10 cellular contexts compared by ENCODE assay signal in genomic region chr2:104658149-104658839, GRCh38.
DNase-seq lines count a peak whose midpoint lies in the region; ATAC-seq and TF ChIP-seq lines count a peak whose summit lies in the region.
"Had no signal": no experiment of that assay in that cellular context is flagged by ENCODE, and none has a peak within 500 bp of the region (broad histone marks: within the 10 kb centered on the region; RNA-seq: fewer than 3 reads in every experiment).

No MANE protein-coding gene starts in this region.

- POLR2A ChIA-PET in activated CD8-positive, alpha-beta T cell treated with anti-CD3 and anti-CD28 coated beads, Interleukin-2, amount 10 ng/mL, durations not matched to agents 7 days and 5 days (lab: Charles Lee): no interaction called here

- peak overlapping the region; percentile 20 for H3K4me3 Mint-ChIP-seq in activated CD8-positive, alpha-beta T cell treated with anti-CD3 and anti-CD28 coated beads, Interleukin-2, amount 10 ng/mL, durations not matched to agents 7 days and 5 days

- no peaks in the 10 kb centered on the region for H3K27me3 ChIP-seq in iPS DF 6.9 (ENCODE audit: control insufficient read depth, insufficient read depth, low read length)
- H3K27me3 ChIP-seq in smooth muscle cell (ENCODE audit: low read depth): peaks cover 48% of the 10 kb centered on the region

- no peaks in the 10 kb centered on the region for H3K36me3 Mint-ChIP-seq in activated CD8-positive, alpha-beta T cell treated with anti-CD3 and anti-CD28 coated beads, Interleukin-2, amount 10 ng/mL, durations not matched to agents 7 days and 5 days (ENCODE audit: low read depth)

- WGBS in iPS DF 6.9 (ENCODE audit: insufficient coverage, insufficient read length): no CpG with 5 or more reads among the region's 19 CpGs
- WGBS in smooth muscle cell (ENCODE audit: low lambda C conversion rate): 44% methylated on average over 19 of the region's 19 CpGs

- H3K9ac ChIP-seq in smooth muscle cell (ENCODE audit: low read depth): no peak overlapping the region

- H2AFZ ChIP-seq in smooth muscle cell (ENCODE audit: low read depth): peak overlapping the region; percentile 71

- peak; percentile 39 for DNase-seq in activated CD8-positive, alpha-beta T cell treated with anti-CD3 and anti-CD28 coated beads, Interleukin-2, amount 10 ng/mL, durations not matched to agents 7 days and 5 days
- DNase-seq in iPS DF 6.9 (ENCODE audit: low read depth, low spot score) (peak; percentile 37), smooth muscle cell (lab: John Stamatoyannopoulos, UW; ENCODE audit: unreplicated experiment) (no peak), NCI-H187 (lab: John Stamatoyannopoulos, UW) (no peak), T1000 (lab: John Stamatoyannopoulos, UW) (no peak)
- DNase-seq: activated effector memory CD4-positive, alpha-beta T cell treated with Interleukin-2 at 50 U/mL for 16 hours; stimulated activated naive CD4-positive, alpha-beta T cell treated with Interleukin-2 at 50 U/mL for 16 hours had no signal

- H3K27ac ChIP-seq in iPS DF 6.9 (ENCODE audit: low read length): no peak overlapping the region
- H3K27ac ChIP-seq in smooth muscle cell (ENCODE audit: low read depth): no peak overlapping the region

- CTCF ChIA-PET in activated CD8-positive, alpha-beta T cell treated with anti-CD3 and anti-CD28 coated beads, Interleukin-2, amount 10 ng/mL, durations not matched to agents 7 days and 5 days (lab: Charles Lee): no interaction called here

- no peaks in the 10 kb centered on the region for H3K9me3 Mint-ChIP-seq in activated CD8-positive, alpha-beta T cell treated with anti-CD3 and anti-CD28 coated beads, Interleukin-2, amount 10 ng/mL, durations not matched to agents 7 days and 5 days (ENCODE audit: insufficient read depth)

- peak overlapping the region; percentile 87 for H3K4me2 ChIP-seq in smooth muscle cell

- H3K4me3 ChIP-seq in iPS DF 6.9 (ENCODE audit: low read length): no peak overlapping the region
- H3K4me3 ChIP-seq in smooth muscle cell: no peak overlapping the region

- no peaks in the 10 kb centered on the region for H3K79me2 ChIP-seq in smooth muscle cell (ENCODE audit: low read depth)

- peaks cover 4% of the 10 kb centered on the region; the same call in 1 of the 2 replicates for H3K4me1 ChIP-seq in iPS DF 6.9 (ENCODE audit: control insufficient read depth, insufficient read depth, low read length)
- peaks cover 17% of the 10 kb centered on the region for H3K4me1 ChIP-seq in smooth muscle cell (ENCODE audit: low read depth)

- H3K4me1 Mint-ChIP-seq in activated CD8-positive, alpha-beta T cell treated with anti-CD3 and anti-CD28 coated beads, Interleukin-2, amount 10 ng/mL, durations not matched to agents 7 days and 5 days (ENCODE audit: low read depth): peaks cover 14% of the 10 kb centered on the region

- no peaks in the 10 kb centered on the region for H3F3A ChIP-seq in smooth muscle cell (ENCODE audit: low read depth)

- TF ChIP-seq CTCF in smooth muscle cell (IDR thresholded peaks at IDR 0.05; ENCODE audit: borderline replicate concordance, insufficient read depth, poor library complexity, severe bottlenecking): no peak

- H3K27me3 Mint-ChIP-seq in activated CD8-positive, alpha-beta T cell treated with anti-CD3 and anti-CD28 coated beads, Interleukin-2, amount 10 ng/mL, durations not matched to agents 7 days and 5 days (ENCODE audit: low read depth): peaks cover 22% of the 10 kb centered on the region

- no peak overlapping the region for H3K27ac Mint-ChIP-seq in activated CD8-positive, alpha-beta T cell treated with anti-CD3 and anti-CD28 coated beads, Interleukin-2, amount 10 ng/mL, durations not matched to agents 7 days and 5 days

- H3K36me3 ChIP-seq in iPS DF 6.9 (ENCODE audit: control insufficient read depth, insufficient read depth, low read length) (no peaks in the 10 kb centered on the region), smooth muscle cell (ENCODE audit: low read depth) (no peaks in the 10 kb centered on the region)

- H4K20me1 ChIP-seq in smooth muscle cell (ENCODE audit: low read depth): no peaks in the 10 kb centered on the region

- H3K9me3 ChIP-seq in iPS DF 6.9 (ENCODE audit: control insufficient read depth, insufficient read depth, low read length): no peaks in the 10 kb centered on the region
- no peaks in the 10 kb centered on the region for H3K9me3 ChIP-seq in smooth muscle cell (replicated peaks; ENCODE audit: low read depth)

- peak; percentile 40 for ATAC-seq in HG02759 (IDR thresholded peaks at IDR 0.05; ENCODE audit: unreplicated experiment)
- ATAC-seq in activated CD8-positive, alpha-beta T cell treated with anti-CD3 and anti-CD28 coated beads, Interleukin-2, amount 10 ng/mL, durations not matched to agents 7 days and 5 days: peak; percentile 81
- no peak for ATAC-seq in GM18505 (IDR thresholded peaks at IDR 0.05; ENCODE audit: unreplicated experiment)
- no peak for ATAC-seq in HG03280 (IDR thresholded peaks at IDR 0.05; ENCODE audit: unreplicated experiment)

- TF ChIP-seq POLR2A in GM18505 (IDR thresholded peaks at IDR 0.05; ENCODE audit: borderline replicate concordance, extremely low read depth, insufficient read depth, insufficient read length): no peak

Comparison
In these comparisons a context has a peak if more than half of its experiments do, and no peak if none do; other contexts are left out.
1. ATAC-seq: peak in HG02759 (single experiment) and activated CD8-positive, alpha-beta T cell treated with anti-CD3 and anti-CD28 coated beads, Interleukin-2, amount 10 ng/mL, durations not matched to agents 7 days and 5 days (single experiment); none in GM18505 (single experiment) and HG03280 (single experiment).
2. DNase-seq: peak in activated CD8-positive, alpha-beta T cell treated with anti-CD3 and anti-CD28 coated beads, Interleukin-2, amount 10 ng/mL, durations not matched to agents 7 days and 5 days (single experiment) and iPS DF 6.9 (single experiment); none in smooth muscle cell (single experiment), NCI-H187 (0 of 2) and T1000 (single experiment).